In genomic region chr12:93235881-93236280, GRCh38 we compare ENCODE assay signal across 29 cellular contexts.
"Had no signal": no experiment of that assay in that cellular context is flagged by ENCODE, and none has a peak within 500 bp of the region (broad histone marks: within the 10 kb centered on the region; RNA-seq: fewer than 3 reads in every experiment).

No MANE protein-coding gene starts in this region.

- H3K36me3 ChIP-seq: ovary, stomach, thoracic aorta, thyroid gland, tibial nerve, upper lobe of left lung, vagina had no signal

- H3K36me3 Mint-ChIP-seq: naive thymus-derived CD8-positive, alpha-beta T cell; natural killer cell treated with Interleukin-12 subunit alpha and Interleukin-12 subunit beta and Interleukin-15 and Interleukin-18, amount 100 ng/mL, for 72 hours; stimulated activated effector memory CD8-positive, alpha-beta T cell treated with anti-CD3 and anti-CD28 coated beads, Interleukin-12 subunit alpha, Interleukin-12 subunit beta, amount 100 ng/mL, for 72 hours had no signal

- H3K4me3 ChIP-seq: ovary, psoas muscle, skin epidermis, smooth muscle cell, stomach, thoracic aorta, thyroid gland, tibial nerve, upper lobe of left lung, vagina had no signal

- H3K27me3 Mint-ChIP-seq: progenitor cell of endocrine pancreas; stimulated activated naive CD8-positive, alpha-beta T cell treated with anti-CD3 and anti-CD28 coated beads, Interleukin-15, Interleukin-2, amounts not matched to agents 100 ng/mL and 50 ng/mL, for 24 hours had no signal

- H3K4me3 Mint-ChIP-seq: naive thymus-derived CD8-positive, alpha-beta T cell; natural killer cell treated with Interleukin-12 subunit alpha and Interleukin-12 subunit beta and Interleukin-15 and Interleukin-18, amount 100 ng/mL, for 72 hours; nephron progenitor cell; neural crest cell; stimulated activated effector memory CD8-positive, alpha-beta T cell treated with anti-CD3 and anti-CD28 coated beads, Interleukin-12 subunit alpha, Interleukin-12 subunit beta, amount 100 ng/mL, for 72 hours; stimulated activated naive B cell treated with anti-CD40 and anti-IgM and Interleukin-4, amounts not matched to agents 10 μg/mL and 1 μg/mL and 100 μg/mL, for 72 hours; stimulated activated naive CD8-positive, alpha-beta T cell treated with anti-CD3 and anti-CD28 coated beads, Interleukin-15, Interleukin-2, amounts not matched to agents 100 ng/mL and 50 ng/mL, for 24 hours had no signal

- H3K27ac ChIP-seq: ovary, parathyroid adenoma, skin epidermis, stomach, tibial nerve, upper lobe of left lung, vagina had no signal

- H3K9me3 Mint-ChIP-seq: natural killer cell treated with Interleukin-12 subunit alpha and Interleukin-12 subunit beta and Interleukin-15 and Interleukin-18, amount 100 ng/mL, for 72 hours had no signal

- ATAC-seq: naive thymus-derived CD8-positive, alpha-beta T cell; right cardiac atrium; sciatic nerve; stimulated activated effector memory CD8-positive, alpha-beta T cell treated with anti-CD3 and anti-CD28 coated beads, Interleukin-12 subunit alpha, Interleukin-12 subunit beta, amount 100 ng/mL, for 72 hours; stimulated activated naive B cell treated with anti-CD40 and anti-IgM and Interleukin-4, amounts not matched to agents 10 μg/mL and 1 μg/mL and 100 μg/mL, for 72 hours had no signal

- H3K27ac Mint-ChIP-seq: naive thymus-derived CD8-positive, alpha-beta T cell; natural killer cell treated with Interleukin-12 subunit alpha and Interleukin-12 subunit beta and Interleukin-15 and Interleukin-18, amount 100 ng/mL, for 72 hours; progenitor cell of endocrine pancreas; stimulated activated effector memory CD8-positive, alpha-beta T cell treated with anti-CD3 and anti-CD28 coated beads, Interleukin-12 subunit alpha, Interleukin-12 subunit beta, amount 100 ng/mL, for 72 hours; stimulated activated naive B cell treated with anti-CD40 and anti-IgM and Interleukin-4, amounts not matched to agents 10 μg/mL and 1 μg/mL and 100 μg/mL, for 72 hours; stimulated activated naive CD8-positive, alpha-beta T cell treated with anti-CD3 and anti-CD28 coated beads, Interleukin-15, Interleukin-2, amounts not matched to agents 100 ng/mL and 50 ng/mL, for 24 hours had no signal

- H3K9me3 ChIP-seq: ovary, thoracic aorta, thyroid gland, vagina had no signal

- DNase-seq: naive thymus-derived CD8-positive, alpha-beta T cell; nephron progenitor cell; occipital lobe; ovary; posterior cingulate gyrus; psoas muscle; right cardiac atrium; stimulated activated CD4-positive, alpha-beta T cell treated with anti-CD3 and anti-CD28 coated beads, Interleukin-15, amount 100 ng/mL, for 24 hours; stimulated activated CD4-positive, alpha-beta T cell treated with anti-CD3 and anti-CD28 coated beads, Interleukin-2, amount 100 ng/mL, for 24 hours; stimulated activated CD4-positive, alpha-beta T cell treated with anti-CD3 and anti-CD28 coated beads, Interleukin-2, amount 100 ng/mL, for 48 hours; stimulated activated CD4-positive, alpha-beta T cell treated with anti-CD3 and anti-CD28 coated beads, Interleukin-4, amount 100 ng/mL, for 24 hours; stimulated activated naive B cell treated with anti-CD40 and anti-IgM and Interleukin-4, amounts not matched to agents 10 μg/mL and 1 μg/mL and 100 μg/mL, for 72 hours; stimulated activated naive CD4-positive, alpha-beta T cell treated with Interleukin-2 at 50 U/mL for 16 hours; stomach; thyroid gland; trophoblast cell; upper lobe of left lung had no signal

- H3K4me1 ChIP-seq: parathyroid adenoma, tibial nerve, vagina had no signal

- H3K9ac ChIP-seq: parathyroid adenoma had no signal

- H3K27me3 ChIP-seq: ovary, stomach, thyroid gland, tibial nerve, upper lobe of left lung, vagina had no signal

- H3K4me1 Mint-ChIP-seq: naive thymus-derived CD8-positive, alpha-beta T cell; neural crest cell; stimulated activated effector memory CD8-positive, alpha-beta T cell treated with anti-CD3 and anti-CD28 coated beads, Interleukin-12 subunit alpha, Interleukin-12 subunit beta, amount 100 ng/mL, for 72 hours had no signal
